10 cellular contexts compared by ENCODE assay signal in the genomic region with DNA sequence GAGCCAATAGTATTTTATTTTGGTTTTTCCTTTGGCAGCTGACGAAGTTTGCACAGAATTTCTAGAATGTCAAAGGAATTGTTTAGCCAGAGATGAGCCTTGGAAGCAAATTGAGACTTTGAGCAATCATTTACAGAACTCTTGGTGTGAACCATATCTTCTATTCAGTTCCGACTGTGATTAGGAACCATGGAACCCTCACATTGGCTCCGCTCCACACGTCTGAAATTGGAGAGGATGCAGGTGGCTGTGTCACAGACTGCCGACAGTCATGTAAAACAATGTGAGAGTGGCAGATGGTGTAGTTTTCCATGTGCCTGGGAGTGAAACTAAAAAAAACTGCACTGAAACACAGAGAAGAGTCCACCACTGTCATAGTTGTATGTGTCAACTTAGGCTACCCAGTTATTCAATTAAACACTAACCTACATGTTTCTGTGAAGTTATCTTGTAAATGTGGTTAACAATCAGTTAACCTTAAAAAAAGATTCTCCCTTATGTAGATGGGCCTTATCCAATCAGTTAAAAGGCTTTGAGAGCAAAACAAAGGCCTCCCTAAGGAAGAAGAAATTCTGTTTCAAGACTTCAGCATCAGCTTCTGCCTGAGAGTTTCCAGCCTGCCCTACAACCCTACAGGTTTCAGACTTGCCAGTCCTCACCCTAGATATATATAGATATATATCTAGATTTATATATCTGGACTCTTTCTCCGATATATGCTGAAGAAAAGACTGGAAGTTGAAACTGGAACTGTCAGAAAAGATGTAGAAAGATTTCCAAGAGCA. TPM values are rescaled to one million over a fixed set of nuclear protein-coding genes. Genes with fewer than 3 reads are reported as not detected.
DNase-seq lines count a peak whose midpoint lies in the region; TF ChIP-seq lines count a peak whose summit lies in the region.
"Had no signal": no experiment of that assay in that cellular context is flagged by ENCODE, and none has a peak within 500 bp of the region (broad histone marks: within the 10 kb centered on the region; RNA-seq: fewer than 3 reads in every experiment).

No MANE protein-coding gene starts in this region.

- H3K27ac ChIP-seq in temporal lobe (ENCODE audit: low read depth, low read length) (peak overlapping the region; percentile 27), esophagus muscularis mucosa (replicated peaks in 1 of 4) (no peak overlapping the region)

- H3K4me3 Mint-ChIP-seq in activated naive CD4-positive, alpha-beta T cell treated with anti-CD3 and anti-CD28 coated beads, Interleukin-2, amount 10 ng/mL, durations not matched to agents 7 days and 5 days, result peak overlapping the region; percentile 21
- H3K4me3 Mint-ChIP-seq: stimulated activated memory B cell treated with anti-CD40 and anti-IgM and Interleukin-4, amounts not matched to agents 10 μg/mL and 1 μg/mL and 100 μg/mL, for 72 hours had no signal

- no peak for DNase-seq in activated naive CD4-positive, alpha-beta T cell treated with anti-CD3 and anti-CD28 coated beads, Interleukin-2, amount 10 ng/mL, durations not matched to agents 7 days and 5 days
- DNase-seq in activated naive CD4-positive, alpha-beta T cell treated with anti-CD3 and anti-CD28 coated beads, Interleukin-2, amount 50 U/mL, for 16 hours, result no peak
- DNase-seq in NCI-H2171 treated with DMSO at 0.1 percent for 48 hours (lab: John Stamatoyannopoulos, UW) (peak; percentile 94), cerebellar cortex (ENCODE audit: low spot score) (peak; percentile 70), esophagus muscularis mucosa (ENCODE audit: extremely low spot score) (no peak), HPDE6-E6E7 (ENCODE audit: extremely low spot score) (no peak), ecto neural progenitor cell (ENCODE audit: low spot score) (no peak)
- DNase-seq: NCI-H187 had no signal

- H3K27ac Mint-ChIP-seq in activated naive CD4-positive, alpha-beta T cell treated with anti-CD3 and anti-CD28 coated beads, Interleukin-2, amount 10 ng/mL, durations not matched to agents 7 days and 5 days, result peak overlapping the region; percentile 60
- H3K27ac Mint-ChIP-seq: stimulated activated memory B cell treated with anti-CD40 and anti-IgM and Interleukin-4, amounts not matched to agents 10 μg/mL and 1 μg/mL and 100 μg/mL, for 72 hours had no signal

- peaks cover 4% of the 10 kb centered on the region for H3K27me3 Mint-ChIP-seq in activated naive CD4-positive, alpha-beta T cell treated with anti-CD3 and anti-CD28 coated beads, Interleukin-2, amount 10 ng/mL, durations not matched to agents 7 days and 5 days
- H3K27me3 Mint-ChIP-seq: stimulated activated memory B cell treated with anti-CD40 and anti-IgM and Interleukin-4, amounts not matched to agents 10 μg/mL and 1 μg/mL and 100 μg/mL, for 72 hours had no signal

- H3K4me3 ChIP-seq in esophagus muscularis mucosa, result no peak overlapping the region

- no peaks in the 10 kb centered on the region for H3K27me3 ChIP-seq in esophagus muscularis mucosa

- peaks cover 35 to 46% (median 38%) of the 10 kb centered on the region in 4 donors for H3K4me1 ChIP-seq in esophagus muscularis mucosa

- no peak for TF ChIP-seq EP300 in esophagus muscularis mucosa (IDR thresholded peaks at IDR 0.05)

- peaks cover 5% of the 10 kb centered on the region for H3K36me3 Mint-ChIP-seq in activated naive CD4-positive, alpha-beta T cell treated with anti-CD3 and anti-CD28 coated beads, Interleukin-2, amount 10 ng/mL, durations not matched to agents 7 days and 5 days

- no peak for TF ChIP-seq POLR2A in esophagus muscularis mucosa (IDR thresholded peaks at IDR 0.05; ENCODE audit: low read depth)

- CTCF ChIA-PET in activated naive CD4-positive, alpha-beta T cell treated with anti-CD3 and anti-CD28 coated beads, Interleukin-2, amount 10 ng/mL, durations not matched to agents 7 days and 5 days (lab: Charles Lee), result no interaction called here

- peaks cover 0 to 5% (median 0%) of the 10 kb centered on the region in 4 donors for H3K9me3 ChIP-seq in esophagus muscularis mucosa

- no peaks in the 10 kb centered on the region for H3K36me3 ChIP-seq in esophagus muscularis mucosa

- 57% methylated on average over 6 of the region's 6 CpGs for WGBS in esophagus muscularis mucosa

- peaks cover 56% of the 10 kb centered on the region for H3K4me1 Mint-ChIP-seq in activated naive CD4-positive, alpha-beta T cell treated with anti-CD3 and anti-CD28 coated beads, Interleukin-2, amount 10 ng/mL, durations not matched to agents 7 days and 5 days

- intact Hi-C loops in esophagus muscularis mucosa (cut with DNase I), result loop anchor here (5.0 kb wide), 2 partner anchors 32 to 78 kb away; partner anchors contain the start of gene BTN2A1

- TF ChIP-seq CTCF in esophagus muscularis mucosa (IDR thresholded peaks at IDR 0.05), result no peak

- H3K9me3 Mint-ChIP-seq in activated naive CD4-positive, alpha-beta T cell treated with anti-CD3 and anti-CD28 coated beads, Interleukin-2, amount 10 ng/mL, durations not matched to agents 7 days and 5 days, result no peaks in the 10 kb centered on the region
- H3K9me3 Mint-ChIP-seq: stimulated activated memory B cell treated with anti-CD40 and anti-IgM and Interleukin-4, amounts not matched to agents 10 μg/mL and 1 μg/mL and 100 μg/mL, for 72 hours had no signal

RNA-seq across cellular contexts. Expression of gene HMGN4, which starts 3.3 kb away (rescaled TPM):
- total RNA-seq in temporal lobe (52.6 TPM), esophagus muscularis mucosa (100 to 1,000 TPM in 1 of 4 donors, 10 to 100 TPM in 3; 80.2 to 117 (median 86.5) TPM)

RNA-seq across cellular contexts. Expression of gene BTN1A1, which starts 34.8 kb away (rescaled TPM):
- total RNA-seq in temporal lobe (not detected), esophagus muscularis mucosa (not detected)

Comparison
In these comparisons a context has a peak if more than half of its experiments do, and no peak if none do; other contexts are left out.
1. DNase-seq: peak in NCI-H2171 treated with DMSO at 0.1 percent for 48 hours (single experiment) and cerebellar cortex (single experiment); none in activated naive CD4-positive, alpha-beta T cell treated with anti-CD3 and anti-CD28 coated beads, Interleukin-2, amount 10 ng/mL, durations not matched to agents 7 days and 5 days (single experiment), activated naive CD4-positive, alpha-beta T cell treated with anti-CD3 and anti-CD28 coated beads, Interleukin-2, amount 50 U/mL, for 16 hours (single experiment), esophagus muscularis mucosa (single experiment), HPDE6-E6E7 (single experiment) and ecto neural progenitor cell (single experiment).